ENCODE assay signal across 8 cellular contexts in the genomic region with DNA sequence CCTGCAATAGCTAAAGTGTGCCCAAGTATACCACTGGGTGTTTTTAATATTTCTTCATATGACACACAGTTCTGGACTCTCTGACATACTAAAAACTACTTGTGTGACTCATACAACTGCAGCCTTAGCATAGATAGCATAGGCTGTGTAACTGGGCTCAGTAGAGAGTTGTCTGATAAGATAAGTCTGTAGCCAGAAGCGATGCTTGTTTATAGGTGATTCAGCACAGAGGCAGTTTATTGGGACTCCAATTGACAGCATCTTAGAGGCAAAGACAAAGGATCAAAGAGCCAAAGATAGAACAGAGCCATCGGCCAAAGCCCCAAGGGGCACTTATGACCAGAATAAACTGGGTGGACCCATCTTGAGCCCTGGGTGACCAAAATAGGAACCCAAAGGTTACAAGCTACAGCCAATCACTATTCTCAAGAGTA. TPM values are rescaled to one million over a fixed set of nuclear protein-coding genes. Genes with fewer than 3 reads are reported as not detected.
A peak's percentile ranks its signal among the peaks of the same experiment; 100 is the strongest.
DNase-seq lines count a peak whose midpoint lies in the region; ATAC-seq, FAIRE-seq and TF ChIP-seq lines count a peak whose summit lies in the region.

No MANE protein-coding gene starts in this region.

- H3K27me3 Mint-ChIP-seq in natural killer cell (ENCODE audit: low read depth in 2 of 2) = no peaks in the 10 kb centered on the region

- H3K9me1 ChIP-seq in endothelial cell of umbilical vein (replicated peaks; ENCODE audit: control insufficient read depth, extremely low read depth, insufficient read depth, low read length) = no peaks in the 10 kb centered on the region

- no peak overlapping the region for H3K27ac ChIP-seq in endothelial cell of umbilical vein (ENCODE audit: insufficient read depth, low read depth, low read length)

- H3K27ac Mint-ChIP-seq in natural killer cell = peak overlapping the region; percentile 63 to 75

- no peaks in the 10 kb centered on the region for H3K36me3 Mint-ChIP-seq in natural killer cell

- H3K4me1 Mint-ChIP-seq in natural killer cell = peaks cover 72 to 80% of the 10 kb centered on the region in 2 donors

- dilution Hi-C loops in endothelial cell of umbilical vein (cut with MboI; ENCODE audit: extremely low pct_ligation_motif_present, low sequenced_read_pairs) = no loop called here

- no peak overlapping the region for H3K9ac ChIP-seq in endothelial cell of umbilical vein (replicated peaks; ENCODE audit: extremely low read depth, insufficient read depth, low read length)

- ATAC-seq in natural killer cell (peak in 2 of 3 donors; percentile 59), HG03025 (IDR thresholded peaks at IDR 0.05; ENCODE audit: low FRiP score, unreplicated experiment) (no peak)

- no peak overlapping the region for H3K4me3 Mint-ChIP-seq in natural killer cell

- DNase-seq in EL = peak; percentile 91
- DNase-seq in RKO (ENCODE audit: low spot score) = peak; percentile 56
- peak; percentile 66 for DNase-seq in endothelial cell of umbilical vein (ENCODE audit: low read depth, low spot score)
- no peak for DNase-seq in natural killer cell
- no peak for DNase-seq in NCI-H1417 (lab: John Stamatoyannopoulos, UW)
- no peak for DNase-seq in SK-N-DZ (ENCODE audit: low spot score)
- DNase-seq in DMS53 treated with DMSO at 0.1 percent for 48 hours (lab: John Stamatoyannopoulos, UW; ENCODE audit: unreplicated experiment) = no peak

- intact Hi-C loops in endothelial cell of umbilical vein (cut with micrococcal nuclease) = no loop called here
- intact Hi-C loops in natural killer cell (cut with micrococcal nuclease) = loop anchor here (2.0 kb wide), 1 partner anchor 16 kb away; no protein-coding TSS in a partner anchor

- POLR2A ChIA-PET in endothelial cell of umbilical vein (lab: Charles Lee) = no interaction called here

- H2AFZ ChIP-seq in endothelial cell of umbilical vein (ENCODE audit: low read depth, low read length) = no peak overlapping the region

- peaks cover 0 to 4% of the 10 kb centered on the region in 2 donors for H3K9me3 Mint-ChIP-seq in natural killer cell

- H3K4me1 ChIP-seq in endothelial cell of umbilical vein (ENCODE audit: control insufficient read depth, extremely low read depth, insufficient read depth, low read length) = peaks cover 6% of the 10 kb centered on the region

- peaks cover 62% of the 10 kb centered on the region for H3K79me2 ChIP-seq in endothelial cell of umbilical vein (ENCODE audit: control insufficient read depth, insufficient read depth, low read length)

- no peak overlapping the region for H3K4me3 ChIP-seq in endothelial cell of umbilical vein (replicated peaks in 1 of 3; ENCODE audit: insufficient read depth in 1 of 3, low read depth in 1 of 3, low read length in 3 of 3)

- no peaks in the 10 kb centered on the region for H3K9me3 ChIP-seq in endothelial cell of umbilical vein (replicated peaks; ENCODE audit: control insufficient read depth, insufficient read depth, low read length)

- TF ChIP-seq POLR2A in endothelial cell of umbilical vein (IDR thresholded peaks at IDR 0.05; ENCODE audit: low read depth, low read length) = no peak

- peak; percentile 35 for FAIRE-seq in endothelial cell of umbilical vein (lab: Jason Lieb, UNC)

- no TSS peak for BruUV-seq in endothelial cell of umbilical vein (replicated peaks; lab: Mats Ljungman, UMichigan)

- TF ChIP-seq CTCF in endothelial cell of umbilical vein (IDR thresholded peaks at IDR 0.05; ENCODE audit: extremely low read depth in 1 of 2, insufficient read depth in 1 of 2, low read depth in 1 of 2, low read length in 2 of 2) = no peak
- TF ChIP-seq CTCF in natural killer cell (IDR thresholded peaks at IDR 0.05) = no peak

- peaks cover 2% of the 10 kb centered on the region for H4K20me1 ChIP-seq in endothelial cell of umbilical vein (replicated peaks; ENCODE audit: control insufficient read depth, extremely low read depth, insufficient read depth, low read length)

- CTCF ChIA-PET in endothelial cell of umbilical vein (lab: Charles Lee) = interaction anchor here (1.0 to 1.3 kb wide), 2 partner anchors 18 to 36 kb away, joined by 3 read pairs; no protein-coding TSS in a partner anchor

- no peak overlapping the region for H3K4me2 ChIP-seq in endothelial cell of umbilical vein (ENCODE audit: insufficient read depth, low read length)

- no peaks in the 10 kb centered on the region for H3K36me3 ChIP-seq in endothelial cell of umbilical vein (ENCODE audit: control insufficient read depth in 2 of 2, extremely low read depth in 1 of 2, insufficient read depth in 2 of 2, low read length in 2 of 2)

- no peaks in the 10 kb centered on the region for H3K27me3 ChIP-seq in endothelial cell of umbilical vein (ENCODE audit: control insufficient read depth in 2 of 2, insufficient read depth in 2 of 2, low read length in 2 of 2)

TF ChIP-seq in endothelial cell of umbilical vein, 7 proteins besides CTCF, POLR2A, EP300 and RAD21:
- TF ChIP-seq JUN (IDR thresholded peaks at IDR 0.05; ENCODE audit: borderline replicate concordance, insufficient read depth, insufficient read length, low read depth) = peak; percentile 32
- peak; percentile 78 for TF ChIP-seq FOS (IDR thresholded peaks at IDR 0.05; ENCODE audit: borderline replicate concordance, insufficient read depth, low read length)
- TF ChIP-seq POLR2AphosphoS5 (IDR thresholded peaks at IDR 0.05; ENCODE audit: insufficient read depth, low read depth, low read length) = no peak
- TF ChIP-seq EZH2 (IDR thresholded peaks at IDR 0.05; ENCODE audit: borderline replicate concordance, low read depth, low read length, severe bottlenecking) = no peak
- TF ChIP-seq GATA2 (IDR thresholded peaks at IDR 0.05; ENCODE audit: insufficient read depth, insufficient read length, low read depth, low read length) = peak; percentile 74

RNA-seq across cellular contexts. Expression of gene AAK1, which starts 42.3 kb away (rescaled TPM):
- total RNA-seq in endothelial cell of umbilical vein (116 and 127 TPM in 2 replicates), natural killer cell (100 to 1,000 TPM; 174 to 249 (median 204) TPM)
- 29.2 and 31.0 TPM in 2 replicates for polyA plus RNA-seq in endothelial cell of umbilical vein
- polyA plus RNA-seq in endothelial cell of umbilical vein (2011; cell fraction: cytosol; rRNA removed) = 41.4 and 42.4 TPM in 2 replicates
- 86.7 and 94.8 TPM in 2 replicates for polyA plus RNA-seq in endothelial cell of umbilical vein (2011; cell fraction: nucleus; rRNA removed)
- polyA plus RNA-seq in endothelial cell of umbilical vein (2012) = 45.3 and 54.2 TPM in 2 replicates
- polyA minus RNA-seq in endothelial cell of umbilical vein = 94.4 and 98.8 TPM in 2 replicates
- 11.4 TPM for polyA minus RNA-seq in endothelial cell of umbilical vein (2011; cell fraction: cytosol; rRNA and poly(A)+ RNA removed)
- polyA minus RNA-seq in endothelial cell of umbilical vein (2011; cell fraction: nucleus; rRNA and poly(A)+ RNA removed) = 152 and 180 TPM in 2 replicates
- 5.1 and 6.1 TPM in 2 replicates for polyA plus RNA-seq in SK-N-DZ (2014; cell fraction: cytosol; rRNA removed)
- polyA plus RNA-seq in SK-N-DZ (2014; cell fraction: nucleus; rRNA removed) = 2.6 and 4.3 TPM in 2 replicates

Comparison
In these comparisons a context has a peak if more than half of its experiments do, and no peak if none do; other contexts are left out.
1. DNase-seq: peak in EL (single experiment), RKO (single experiment) and endothelial cell of umbilical vein (single experiment); none in natural killer cell (single experiment), NCI-H1417 (0 of 3), SK-N-DZ (single experiment) and DMS53 treated with DMSO at 0.1 percent for 48 hours (single experiment).